Comparison of ENCODE assay signal across 20 cellular contexts in genomic region chr18:12911928-12912703, GRCh38. TPM values are rescaled to one million over a fixed set of nuclear protein-coding genes. Genes with fewer than 3 reads are reported as not detected.
A peak's percentile ranks its signal among the peaks of the same experiment; 100 is the strongest.
DNase-seq lines count a peak whose midpoint lies in the region; ATAC-seq, FAIRE-seq and TF ChIP-seq lines count a peak whose summit lies in the region.
"Had no signal": no experiment of that assay in that cellular context is flagged by ENCODE, and none has a peak within 500 bp of the region (broad histone marks: within the 10 kb centered on the region; RNA-seq: fewer than 3 reads in every experiment).

No MANE protein-coding gene starts in this region.

- no peak overlapping the region for H3K9ac ChIP-seq in trophoblast cell (ENCODE audit: low read length)
- H3K9ac ChIP-seq: BLaER1 had no signal

- H3K36me3 Mint-ChIP-seq in activated T-helper 17 cell treated with anti-CD3 and anti-CD28 coated beads, Interleukin-2, amount 50 U/mL, for 72 hours (ENCODE audit: low read depth) = no peaks in the 10 kb centered on the region
- peaks cover 3% of the 10 kb centered on the region for H3K36me3 Mint-ChIP-seq in memory B cell

- TF ChIP-seq EP300 in suprapubic skin (IDR thresholded peaks at IDR 0.05) = no peak

- no peak overlapping the region for H4K12ac ChIP-seq in trophoblast cell (ENCODE audit: low read depth, low read length)

- no peak overlapping the region for H3K4me2 ChIP-seq in trophoblast cell (ENCODE audit: low read length)
- H3K4me2 ChIP-seq: PC-9 had no signal

- H2AK5ac ChIP-seq in trophoblast cell (ENCODE audit: low read length) = no peak overlapping the region

- no peak overlapping the region for H2BK12ac ChIP-seq in trophoblast cell (ENCODE audit: low read length)

- H3K4me3 Mint-ChIP-seq in activated T-helper 17 cell treated with anti-CD3 and anti-CD28 coated beads, Interleukin-2, amount 50 U/mL, for 72 hours = peak overlapping the region; percentile 61
- H3K4me3 Mint-ChIP-seq in memory B cell = peak overlapping the region; percentile 74

- H3K23ac ChIP-seq in trophoblast cell (ENCODE audit: low read length) = no peak overlapping the region

- no peak for DNase-seq in memory B cell (ENCODE audit: low spot score in 2 of 2)
- DNase-seq in suprapubic skin (ENCODE audit: low spot score in 2 of 2) = no peak
- DNase-seq in AG08396 (ENCODE audit: low spot score) = no peak
- DNase-seq in HTR-8/SVneo (ENCODE audit: insufficient read length, low spot score) = no peak
- no peak for DNase-seq in AML-193 (lab: John Stamatoyannopoulos, UW)
- DNase-seq in trophoblast cell = no peak
- DNase-seq: activated CD4-positive, alpha-beta T cell treated with anti-CD3 and anti-CD28 coated beads, Interleukin-2, amount 50 U/mL, for 4 hours; activated T-cell treated with anti-CD3 and anti-CD28 coated beads, Interleukin-2, amount 50 U/mL, for 4 hours; DMS53; KBM-7; NCI-H1048; NCI-H69; PC-9; stimulated activated CD8-positive, alpha-beta memory T cell treated with anti-CD3 and anti-CD28 coated beads, Interleukin-4, amount 100 ng/mL, for 48 hours; transverse colon had no signal

- H4K8ac ChIP-seq in trophoblast cell (ENCODE audit: low read depth, low read length) = no peak overlapping the region

- no peak for FAIRE-seq in HTR-8/SVneo (lab: Jason Lieb, UNC)
- FAIRE-seq: GM18507, TTC549 had no signal

- H4K91ac ChIP-seq in trophoblast cell (ENCODE audit: low read depth, low read length) = no peak overlapping the region

- no peaks in the 10 kb centered on the region for H3K27me3 Mint-ChIP-seq in activated T-helper 17 cell treated with anti-CD3 and anti-CD28 coated beads, Interleukin-2, amount 50 U/mL, for 72 hours
- peaks cover 1% of the 10 kb centered on the region for H3K27me3 Mint-ChIP-seq in memory B cell

- H3K4me1 ChIP-seq in suprapubic skin = peaks cover 8% of the 10 kb centered on the region
- no peaks in the 10 kb centered on the region for H3K4me1 ChIP-seq in trophoblast cell (ENCODE audit: control insufficient read depth in 1 of 2, insufficient read depth in 2 of 2, low read length in 2 of 2)

- no peaks in the 10 kb centered on the region for H3K9me3 ChIP-seq in suprapubic skin
- peaks cover 3% of the 10 kb centered on the region for H3K9me3 ChIP-seq in trophoblast cell (ENCODE audit: insufficient read depth, low read depth, low read length)
- H3K9me3 ChIP-seq: transverse colon had no signal

- H3K4me1 Mint-ChIP-seq in activated T-helper 17 cell treated with anti-CD3 and anti-CD28 coated beads, Interleukin-2, amount 50 U/mL, for 72 hours = no peaks in the 10 kb centered on the region
- no peaks in the 10 kb centered on the region for H3K4me1 Mint-ChIP-seq in memory B cell

- no peaks in the 10 kb centered on the region for H3K79me1 ChIP-seq in trophoblast cell (ENCODE audit: low read length)

- H3K18ac ChIP-seq in trophoblast cell (ENCODE audit: low read length) = no peak overlapping the region

- H3K4me3 ChIP-seq in suprapubic skin = peak overlapping the region; percentile 43
- no peak overlapping the region for H3K4me3 ChIP-seq in trophoblast cell (ENCODE audit: low read depth, low read length)
- H3K4me3 ChIP-seq: PC-9 had no signal

- H2BK5ac ChIP-seq in trophoblast cell (ENCODE audit: low read depth, low read length, poor library complexity) = no peak overlapping the region

- no peaks in the 10 kb centered on the region for H3K36me3 ChIP-seq in suprapubic skin
- H3K36me3 ChIP-seq in trophoblast cell (ENCODE audit: control insufficient read depth in 1 of 2, insufficient read depth in 2 of 2, low read length in 2 of 2) = no peaks in the 10 kb centered on the region
- H3K36me3 ChIP-seq: BLaER1, transverse colon had no signal

- no peaks in the 10 kb centered on the region for H3K79me2 ChIP-seq in trophoblast cell (ENCODE audit: control insufficient read depth, insufficient read depth, low read length, poor library complexity)

- TF ChIP-seq POLR2A in suprapubic skin (IDR thresholded peaks at IDR 0.05) = no peak

- H3K27ac Mint-ChIP-seq in activated T-helper 17 cell treated with anti-CD3 and anti-CD28 coated beads, Interleukin-2, amount 50 U/mL, for 72 hours = no peak overlapping the region
- H3K27ac Mint-ChIP-seq in memory B cell = no peak overlapping the region

- no peak for TF ChIP-seq CTCF in suprapubic skin (IDR thresholded peaks at IDR 0.05)

- no peak overlapping the region for H2AFZ ChIP-seq in trophoblast cell (ENCODE audit: insufficient read depth, low read length, poor library complexity)
- H2AFZ ChIP-seq: PC-9 had no signal

- H3K27ac ChIP-seq in suprapubic skin (no peak overlapping the region), trophoblast cell (ENCODE audit: low read depth, low read length) (no peak overlapping the region)
- H3K27ac ChIP-seq: PC-9, transverse colon had no signal

- H3K14ac ChIP-seq in trophoblast cell (ENCODE audit: low read length) = no peak overlapping the region

- WGBS in suprapubic skin = 69% methylated on average over 43 of the region's 75 CpGs
- no CpG with 5 or more reads among the region's 75 CpGs for WGBS in trophoblast cell (ENCODE audit: extremely low coverage, insufficient coverage, insufficient read length)

- H3K4ac ChIP-seq in trophoblast cell (ENCODE audit: low read depth, low read length) = no peak overlapping the region

- ATAC-seq in activated T-helper 17 cell treated with anti-CD3 and anti-CD28 coated beads, Interleukin-2, amount 50 U/mL, for 72 hours (replicated peaks) = no peak
- ATAC-seq in esophagus mucosa (peak; percentile 33), memory B cell (ENCODE audit: low read depth) (no peak)

- H3K27me3 ChIP-seq in suprapubic skin (peaks cover 19% of the 10 kb centered on the region), trophoblast cell (ENCODE audit: insufficient read depth, low read length) (no peaks in the 10 kb centered on the region)
- H3K27me3 ChIP-seq: BLaER1 had no signal

- H2BK120ac ChIP-seq in trophoblast cell (ENCODE audit: insufficient read depth, low read length, poor library complexity) = no peak overlapping the region

- no peaks in the 10 kb centered on the region for H3K9me3 Mint-ChIP-seq in activated T-helper 17 cell treated with anti-CD3 and anti-CD28 coated beads, Interleukin-2, amount 50 U/mL, for 72 hours
- H3K9me3 Mint-ChIP-seq in memory B cell = no peaks in the 10 kb centered on the region

RNA-seq across cellular contexts. Expression of gene PTPN2, which starts 28.1 kb away (rescaled TPM):
- 10 to 100 TPM; 72.1 to 78.7 TPM for total RNA-seq in activated T-helper 17 cell treated with anti-CD3 and anti-CD28 coated beads, Interleukin-2, amount 50 U/mL, for 72 hours
- total RNA-seq in esophagus mucosa = 24.9 TPM
- total RNA-seq in suprapubic skin = 10 to 100 TPM; 36.9 to 49.2 (median 38.7) TPM
- 23.3 and 26.4 TPM in 2 replicates for polyA plus RNA-seq in trophoblast cell (2013)

RNA-seq across cellular contexts. Expression of gene SEH1L, which starts 35.7 kb away (rescaled TPM):
- total RNA-seq in activated T-helper 17 cell treated with anti-CD3 and anti-CD28 coated beads, Interleukin-2, amount 50 U/mL, for 72 hours = 100 to 1,000 TPM in 1 of 2 donors, 10 to 100 TPM in 1; 72.1 to 120 TPM
- total RNA-seq in esophagus mucosa (41.4 TPM), suprapubic skin (10 to 100 TPM; 39.3 to 45.4 (median 42.8) TPM)
- polyA plus RNA-seq in trophoblast cell (2013) = 18.6 and 20.1 TPM in 2 replicates
